Comparison of ENCODE assay signal across 11 cellular contexts in genomic region chr9:79254900-79255651, GRCh38.
DNase-seq lines count a peak whose midpoint lies in the region; ATAC-seq and TF ChIP-seq lines count a peak whose summit lies in the region.
"Had no signal": no experiment of that assay in that cellular context is flagged by ENCODE, and none has a peak within 500 bp of the region (broad histone marks: within the 10 kb centered on the region; RNA-seq: fewer than 3 reads in every experiment).

No MANE protein-coding gene starts in this region.

- 96 to 97% methylated on average over 8 of the region's 8 CpGs for WGBS in GM23248 (ENCODE audit: low coverage in 1 of 2, low lambda C conversion rate in 2 of 2, missing lambda C conversion rate in 2 of 2), 2 experiments

- TF ChIP-seq CTCF in chondrocyte (IDR thresholded peaks at IDR 0.05) (peak; percentile 44), Calu3 (IDR thresholded peaks at IDR 0.05; ENCODE audit: unreplicated experiment) (no peak)

- no peak overlapping the region for H3K4me3 ChIP-seq in GM23248
- H3K4me3 ChIP-seq: testis had no signal

- no peak overlapping the region for H2AFZ ChIP-seq in GM23248

- no peaks in the 10 kb centered on the region for H3K79me2 ChIP-seq in GM23248 (ENCODE audit: insufficient read depth)

- H3K27ac Mint-ChIP-seq in chondrocyte (ENCODE audit: unreplicated experiment) = no peak overlapping the region
- no peak overlapping the region for H3K27ac Mint-ChIP-seq in Calu3 (ENCODE audit: unreplicated experiment)
- H3K27ac Mint-ChIP-seq: activated T-cell treated with anti-CD3 and anti-CD28 coated beads, Interleukin-2, amount 50 U/mL, for 72 hours had no signal

- peaks cover 4% of the 10 kb centered on the region; the same call in 1 of the 2 replicates for H3K27me3 ChIP-seq in GM23248 (replicated peaks; ENCODE audit: insufficient read depth)
- H3K27me3 ChIP-seq: testis had no signal

- no peaks in the 10 kb centered on the region for H3K9me3 ChIP-seq in GM23248 (ENCODE audit: low read depth)
- H3K9me3 ChIP-seq: testis had no signal

- no peaks in the 10 kb centered on the region for H3K9me2 ChIP-seq in GM23248 (ENCODE audit: insufficient read depth)

- no peak overlapping the region for H3K9ac ChIP-seq in GM23248

- H3K27me3 Mint-ChIP-seq in chondrocyte (ENCODE audit: low read depth) = no peaks in the 10 kb centered on the region
- H3K27me3 Mint-ChIP-seq in Calu3 (ENCODE audit: unreplicated experiment) = peaks cover 6% of the 10 kb centered on the region

- H3K4me3 Mint-ChIP-seq in chondrocyte (ENCODE audit: unreplicated experiment) (no peak overlapping the region), Calu3 (ENCODE audit: low read depth, unreplicated experiment) (no peak overlapping the region)
- H3K4me3 Mint-ChIP-seq: activated T-cell treated with anti-CD3 and anti-CD28 coated beads, Interleukin-2, amount 50 U/mL, for 72 hours had no signal

- no peak for ATAC-seq in HG03196 (IDR thresholded peaks at IDR 0.05; ENCODE audit: unreplicated experiment)
- ATAC-seq: activated T-cell treated with anti-CD3 and anti-CD28 coated beads, Interleukin-2, amount 50 U/mL, for 72 hours had no signal

- BruUV-seq in Calu3 (replicated peaks; lab: Mats Ljungman, UMichigan) = no TSS peak

- no peak overlapping the region for H3K27ac ChIP-seq in GM23248
- H3K27ac ChIP-seq: testis had no signal

- H4K20me1 ChIP-seq in GM23248 (ENCODE audit: insufficient read depth) = no peaks in the 10 kb centered on the region

- intact Hi-C loops in Calu3 (cut with micrococcal nuclease; ENCODE audit: unreplicated experiment) = no loop called here

- H3K9me3 Mint-ChIP-seq in chondrocyte (ENCODE audit: low read depth) (no peaks in the 10 kb centered on the region), Calu3 (ENCODE audit: low read depth, unreplicated experiment) (peaks cover 2% of the 10 kb centered on the region)

- no peak overlapping the region for H3K4me2 ChIP-seq in GM23248 (ENCODE audit: unreplicated experiment)

- peaks cover 10% of the 10 kb centered on the region; the same call in 1 of the 2 replicates for H3K4me1 ChIP-seq in GM23248 (ENCODE audit: insufficient read depth)
- H3K4me1 ChIP-seq: testis had no signal

- DNase-seq in GM23248 (peak; percentile 7), NCI-H2171 (lab: John Stamatoyannopoulos, UW) (peak; percentile 32), chondrocyte (ENCODE audit: low spot score) (no peak), renal cortical epithelial cell (ENCODE audit: low read depth) (peak; percentile 15), Calu3 (no peak), NCI-H2081 treated with DMSO at 0.1 percent for 48 hours (lab: John Stamatoyannopoulos, UW) (no peak)
- DNase-seq: activated T-cell treated with anti-CD3 and anti-CD28 coated beads, Interleukin-2, amount 50 U/mL, for 72 hours; KBM-7; NCI-H774; testis had no signal

- in situ Hi-C loops in GM23248 (cut with MboI) = no loop called here

- no peaks in the 10 kb centered on the region for H3K4me1 Mint-ChIP-seq in chondrocyte (ENCODE audit: low read depth)
- no peaks in the 10 kb centered on the region for H3K4me1 Mint-ChIP-seq in Calu3 (ENCODE audit: low read depth, unreplicated experiment)

- H3K36me3 ChIP-seq in GM23248 (ENCODE audit: low read depth) = no peaks in the 10 kb centered on the region

- H3F3A ChIP-seq in GM23248 (ENCODE audit: insufficient read depth) = no peaks in the 10 kb centered on the region

- no peaks in the 10 kb centered on the region for H3K36me3 Mint-ChIP-seq in chondrocyte (ENCODE audit: low read depth)
- no peaks in the 10 kb centered on the region for H3K36me3 Mint-ChIP-seq in Calu3 (ENCODE audit: insufficient read depth, unreplicated experiment)

- CTCF ChIA-PET in Calu3 (lab: Charles Lee) = no interaction called here

Comparison
In these comparisons a context has a peak if more than half of its experiments do, and no peak if none do; other contexts are left out.
1. DNase-seq: peak in GM23248 (single experiment), NCI-H2171 (single experiment) and renal cortical epithelial cell (single experiment); none in chondrocyte (single experiment), Calu3 (single experiment) and NCI-H2081 treated with DMSO at 0.1 percent for 48 hours (single experiment).